ENCODE assay signal across 7 cellular contexts in the genomic region with DNA sequence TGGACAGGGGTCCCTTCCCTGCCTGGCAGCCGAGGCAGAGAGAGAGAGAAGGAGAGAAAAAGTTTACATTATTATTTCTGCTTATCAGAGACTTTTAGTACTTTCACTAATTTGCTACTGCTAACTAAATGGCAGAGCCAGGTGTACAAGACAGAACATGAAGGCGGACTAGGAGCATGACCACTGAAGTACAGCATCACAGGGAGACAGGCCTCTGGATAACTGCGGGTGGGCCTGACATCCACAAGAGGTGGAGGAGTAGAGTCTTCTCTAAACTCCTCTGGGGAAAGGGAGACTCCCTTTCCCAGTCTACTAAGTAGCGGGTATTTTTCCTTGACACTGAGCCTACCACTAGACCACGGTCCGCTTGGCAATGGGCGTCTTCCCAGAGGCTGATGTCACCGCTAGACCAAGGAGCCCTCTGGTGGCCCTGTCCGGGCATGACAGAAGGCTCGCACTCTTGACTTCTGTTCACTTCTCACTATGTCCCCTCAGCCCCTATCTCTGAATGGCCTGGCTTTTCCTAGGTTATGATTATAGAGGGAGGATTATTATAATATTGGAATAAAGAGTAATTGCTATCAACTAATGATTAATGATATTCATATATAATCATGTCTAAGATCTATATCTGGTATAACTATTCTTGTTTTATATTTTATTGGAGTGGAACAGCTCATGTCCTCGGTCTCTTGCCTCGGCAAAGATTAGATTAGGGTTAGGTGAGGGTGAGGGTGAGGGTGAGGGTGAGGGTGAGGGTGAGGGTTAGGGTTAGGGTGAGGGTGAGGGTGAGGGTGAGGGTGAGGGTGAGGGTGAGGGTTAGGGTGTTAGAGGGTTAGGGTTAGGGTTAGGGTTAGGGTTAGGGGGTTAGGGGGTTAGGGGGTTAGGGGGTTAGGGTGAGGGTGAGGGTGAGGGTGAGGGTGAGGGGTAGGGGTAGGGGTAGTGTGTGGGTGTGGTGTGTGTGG. TPM values are rescaled to one million over a fixed set of nuclear protein-coding genes. Genes with fewer than 3 reads are reported as not detected.
DNase-seq lines count a peak whose midpoint lies in the region; ATAC-seq and TF ChIP-seq lines count a peak whose summit lies in the region.
"Not testable (repeated sequence)": the region's sequence is repeated elsewhere in the genome, so short reads cannot be mapped to it uniquely, and the experiment has no call there.

No MANE protein-coding gene starts in this region.

- peak; percentile 55 for ATAC-seq in body of pancreas

- not testable (repeated sequence) for DNase-seq in GM10248 (ENCODE audit: extremely low spot score)
- peak; percentile 74 for DNase-seq in NAMALWA (ENCODE audit: low spot score)
- peak; percentile 37 to 48 for DNase-seq in activated CD4-positive, alpha-beta T cell treated with anti-CD3 and anti-CD28 coated beads, Interleukin-2, amount 50 U/mL, for 4 hours
- DNase-seq in body of pancreas: peak; percentile 81 to 89 (median 83)
- DNase-seq in glomerular endothelial cell (ENCODE audit: extremely low read depth, low read depth, low spot score): peak; percentile 23
- peak; percentile 78 for DNase-seq in myocyte (ENCODE audit: low read depth)
- peak; percentile 37 to 43 for DNase-seq in stimulated activated CD4-positive, alpha-beta T cell treated with anti-CD3 and anti-CD28 coated beads, Interleukin-1b, Interleukin-23, amount 100 ng/mL, for 4 hours (ENCODE audit: low read depth in 2 of 2)

- CTCF ChIA-PET in GM10248 (lab: Yijun Ruan, JAX): interaction anchor here (0.7 to 7.4 kb wide), 8 partner anchors 17 to 100 kb away, joined by 5 to 75 read pairs (median 8); no protein-coding TSS in a partner anchor

- not testable (repeated sequence) for H3K27ac ChIP-seq in body of pancreas

- not testable (repeated sequence) for H3K4me3 ChIP-seq in body of pancreas

- H3K4me1 ChIP-seq in body of pancreas: not testable (repeated sequence)

- H3K36me3 ChIP-seq in body of pancreas (replicated peaks in 1 of 2; ENCODE audit: insufficient read depth in 1 of 2, low read depth in 2 of 2): not testable (repeated sequence)

- not testable (repeated sequence) for H3K27me3 ChIP-seq in body of pancreas

- POLR2A ChIA-PET in GM10248 (lab: Yijun Ruan, JAX): not testable (repeated sequence)

- TF ChIP-seq CTCF in GM10248 (IDR thresholded peaks at IDR 0.05; ENCODE audit: control extremely low read depth, extremely low read depth, low read depth, missing control alignments) (peak; percentile 80), body of pancreas (IDR thresholded peaks at IDR 0.05) (peak; percentile 64 to 89 (median 79))

- not testable (repeated sequence) for H3K9me3 ChIP-seq in body of pancreas

- WGBS in body of pancreas, 2 donors: 37 to 61% methylated on average over 12 of the region's 12 CpGs

- intact Hi-C loops in body of pancreas (cut with DNase I): not testable (repeated sequence)

- not testable (repeated sequence) for TF ChIP-seq POLR2A in body of pancreas (IDR thresholded peaks at IDR 0.05)

RNA-seq across cellular contexts. Expression of gene PARD6G, which starts 10.5 kb away (rescaled TPM):
- total RNA-seq in body of pancreas: 1 to 10 TPM; 2.6 to 3.1 TPM
- total RNA-seq in glomerular endothelial cell: 5.1 and 5.4 TPM in 2 replicates
- 0.94 and 2.3 TPM in 2 replicates for total RNA-seq in myocyte
- 1.8 TPM for polyA plus RNA-seq in myocyte (2012)
